In the genomic region with DNA sequence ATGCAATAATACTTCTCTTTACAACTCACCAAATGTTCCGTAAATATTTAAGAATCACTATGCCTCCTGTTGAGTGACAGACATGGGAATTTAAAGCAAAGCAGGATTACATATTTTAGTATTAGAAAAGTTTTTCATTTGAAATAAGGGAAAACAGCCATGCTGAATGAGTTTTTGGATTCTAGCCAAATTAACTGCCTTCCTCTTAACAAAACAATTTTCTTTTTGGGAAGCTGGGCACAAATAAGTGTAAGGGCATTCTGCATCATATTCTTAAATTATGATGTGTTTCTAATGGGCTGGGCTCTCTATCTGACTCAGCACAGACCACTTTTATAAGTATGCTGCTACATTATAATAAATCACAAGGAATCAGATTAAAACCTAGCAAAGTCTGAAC, we compare ENCODE assay signal across 11 cellular contexts.
"Had no signal": no experiment of that assay in that cellular context is flagged by ENCODE, and none has a peak within 500 bp of the region (broad histone marks: within the 10 kb centered on the region; RNA-seq: fewer than 3 reads in every experiment).

No MANE protein-coding gene starts in this region.

- H3K27ac Mint-ChIP-seq: activated CD8-positive, alpha-beta T cell treated with anti-CD3 and anti-CD28 coated beads, Interleukin-2, amount 10 ng/mL, durations not matched to agents 7 days and 5 days; activated naive CD4-positive, alpha-beta T cell treated with anti-CD3 and anti-CD28 coated beads, Interleukin-2, amount 50 U/mL, for 72 hours; nephron progenitor cell; T-helper 2 cell treated with Interferon-gamma antibody and Interleukin-4, amounts not matched to agents 5 μg/mL and 100 μg/mL, for 36 hours had no signal

- H3K4me1 Mint-ChIP-seq: nephron progenitor cell had no signal

- H3K36me3 Mint-ChIP-seq: activated naive CD4-positive, alpha-beta T cell treated with anti-CD3 and anti-CD28 coated beads, Interleukin-2, amount 50 U/mL, for 72 hours had no signal

- H3K9me3 Mint-ChIP-seq: activated naive CD4-positive, alpha-beta T cell treated with anti-CD3 and anti-CD28 coated beads, Interleukin-2, amount 50 U/mL, for 72 hours; nephron progenitor cell; T-helper 2 cell treated with Interferon-gamma antibody and Interleukin-4, amounts not matched to agents 5 μg/mL and 100 μg/mL, for 36 hours had no signal

- H3K4me3 Mint-ChIP-seq: activated CD8-positive, alpha-beta T cell treated with anti-CD3 and anti-CD28 coated beads, Interleukin-2, amount 10 ng/mL, durations not matched to agents 7 days and 5 days; nephron progenitor cell; T-helper 2 cell treated with Interferon-gamma antibody and Interleukin-4, amounts not matched to agents 5 μg/mL and 100 μg/mL, for 36 hours had no signal

- DNase-seq: activated CD8-positive, alpha-beta T cell treated with anti-CD3 and anti-CD28 coated beads, Interleukin-2, amount 10 ng/mL, durations not matched to agents 7 days and 5 days; anterior cingulate cortex; heart left ventricle; mammary epithelial cell; nephron progenitor cell; sigmoid colon; stimulated activated CD4-positive, alpha-beta T cell treated with anti-CD3 and anti-CD28 coated beads, Interleukin-2, amount 100 ng/mL, for 24 hours; stimulated activated naive CD4-positive, alpha-beta T cell; trophoblast cell had no signal

- ATAC-seq: activated CD8-positive, alpha-beta T cell treated with anti-CD3 and anti-CD28 coated beads, Interleukin-2, amount 10 ng/mL, durations not matched to agents 7 days and 5 days; activated naive CD4-positive, alpha-beta T cell treated with anti-CD3 and anti-CD28 coated beads, Interleukin-2, amount 50 U/mL, for 72 hours; heart left ventricle had no signal
